Comparison of ENCODE assay signal across 6 cellular contexts in the genomic region with DNA sequence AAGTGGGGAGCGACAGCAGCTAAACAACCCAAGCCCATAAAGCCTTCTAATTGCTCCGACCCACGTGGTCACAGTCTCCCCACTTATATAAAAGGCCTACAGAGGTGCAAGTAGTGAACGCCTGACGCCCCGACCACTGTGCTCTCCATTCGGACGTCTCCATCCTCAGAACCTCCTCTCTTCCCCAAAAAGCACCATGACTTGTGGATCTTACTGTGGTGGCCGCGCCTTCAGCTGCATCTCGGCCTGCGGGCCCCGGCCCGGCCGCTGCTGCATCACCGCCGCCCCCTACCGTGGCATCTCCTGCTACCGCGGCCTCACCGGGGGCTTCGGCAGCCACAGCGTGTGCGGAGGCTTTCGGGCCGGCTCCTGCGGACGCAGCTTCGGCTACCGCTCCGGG. TPM values are rescaled to one million over a fixed set of nuclear protein-coding genes. Genes with fewer than 3 reads are reported as not detected.
"Had no signal": no experiment of that assay in that cellular context is flagged by ENCODE, and none has a peak within 500 bp of the region (broad histone marks: within the 10 kb centered on the region; RNA-seq: fewer than 3 reads in every experiment).

No MANE protein-coding gene starts in this region.

RNA-seq across cellular contexts. Expression of a gene that starts 10.4 kb away (rescaled TPM):
- total RNA-seq: H7, HepG2 had no signal
- polyA plus RNA-seq: HepG2, IgD-negative memory B cell had no signal

RNA-seq across cellular contexts. Expression of a gene that starts 19.5 kb away (rescaled TPM):
- total RNA-seq: GM23248, H4, HepG2, HFFc6 had no signal
- polyA plus RNA-seq: GM23248, HepG2, IgD-negative memory B cell had no signal

RNA-seq across cellular contexts. Expression of a gene that starts 27.3 kb away (rescaled TPM):
- total RNA-seq: H7, HepG2 had no signal
- polyA plus RNA-seq: HepG2, IgD-negative memory B cell had no signal
